ENCODE assay signal across 23 cellular contexts in the genomic region with DNA sequence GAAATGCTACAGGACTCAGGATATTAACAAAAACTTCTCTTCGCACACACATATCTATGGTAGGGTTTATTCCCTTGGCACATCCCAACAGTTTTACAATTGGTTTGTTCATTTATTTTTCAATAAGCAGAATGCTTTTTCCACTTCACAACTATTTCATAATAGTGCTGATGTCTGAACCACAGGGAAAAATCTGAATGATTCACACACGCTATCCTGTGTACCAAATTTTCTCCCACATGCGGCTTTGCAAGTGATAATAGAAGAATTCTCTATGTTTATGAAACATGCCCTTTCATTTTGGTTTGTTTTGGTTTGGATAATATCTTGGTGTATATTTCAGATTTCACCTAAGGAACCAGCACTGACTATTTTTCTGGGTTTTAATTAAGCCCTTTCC.
A peak's percentile ranks its signal among the peaks of the same experiment; 100 is the strongest.
DNase-seq lines count a peak whose midpoint lies in the region; ATAC-seq and TF ChIP-seq lines count a peak whose summit lies in the region.
"Had no signal": no experiment of that assay in that cellular context is flagged by ENCODE, and none has a peak within 500 bp of the region (broad histone marks: within the 10 kb centered on the region; RNA-seq: fewer than 3 reads in every experiment).

No MANE protein-coding gene starts in this region.

- DNase-seq in GM04503 (ENCODE audit: low read depth) (peak; percentile 18), brain microvascular endothelial cell (peak; percentile 31), fibroblast of pulmonary artery (ENCODE audit: low read depth) (peak; percentile 13), NCI-H446 treated with DMSO at 0.1 percent for 48 hours (lab: John Stamatoyannopoulos, UW) (no peak), HT-29 (ENCODE audit: low spot score) (no peak)
- DNase-seq in naive thymus-derived CD8-positive, alpha-beta T cell, result no peak
- DNase-seq: Calu3; CD8-positive, alpha-beta memory T cell; DMS153; EL; GF-D8; H7; HFFc6; Karpas-422; MV-4-11; NCI-H2029 treated with DMSO at 0.1 percent for 48 hours; NCI-H345; NCI-H526; OCI-M1; SJCRH30 had no signal

- H3K4me3 ChIP-seq in brain microvascular endothelial cell (ENCODE audit: low read depth, low read length), result no peak overlapping the region
- no peak overlapping the region for H3K4me3 ChIP-seq in fibroblast of pulmonary artery (replicated peaks; ENCODE audit: low read depth, low read length)
- H3K4me3 ChIP-seq: GM12878, SJCRH30 had no signal

- H3K36me3 Mint-ChIP-seq in naive thymus-derived CD8-positive, alpha-beta T cell, result no peaks in the 10 kb centered on the region
- H3K36me3 Mint-ChIP-seq: CD8-positive, alpha-beta memory T cell had no signal

- no peaks in the 10 kb centered on the region for H3K36me3 ChIP-seq in brain microvascular endothelial cell (replicated peaks)
- H3K36me3 ChIP-seq: SJCRH30 had no signal

- H3K27me3 Mint-ChIP-seq in naive thymus-derived CD8-positive, alpha-beta T cell, result no peaks in the 10 kb centered on the region
- H3K27me3 Mint-ChIP-seq: CD8-positive, alpha-beta memory T cell had no signal

- peaks cover 0 to 12% (median 2%) of the 10 kb centered on the region in 9 donors for H3K9me3 Mint-ChIP-seq in naive thymus-derived CD8-positive, alpha-beta T cell
- H3K9me3 Mint-ChIP-seq: HFFc6 had no signal

- POLR2A ChIA-PET in naive thymus-derived CD8-positive, alpha-beta T cell (lab: Charles Lee), result no interaction called here

- no peak overlapping the region for H3K4me3 Mint-ChIP-seq in naive thymus-derived CD8-positive, alpha-beta T cell
- H3K4me3 Mint-ChIP-seq: CD8-positive, alpha-beta memory T cell; HFFc6 had no signal

- H3K27ac Mint-ChIP-seq in naive thymus-derived CD8-positive, alpha-beta T cell, result no peak overlapping the region
- H3K27ac Mint-ChIP-seq: CD8-positive, alpha-beta memory T cell; HFFc6 had no signal

- H3K4me1 Mint-ChIP-seq in naive thymus-derived CD8-positive, alpha-beta T cell, result no peaks in the 10 kb centered on the region
- H3K4me1 Mint-ChIP-seq: CD8-positive, alpha-beta memory T cell had no signal

- no peaks in the 10 kb centered on the region for H3K27me3 ChIP-seq in brain microvascular endothelial cell (replicated peaks)
- H3K27me3 ChIP-seq: SJCRH30 had no signal

- no peak for TF ChIP-seq CTCF in brain microvascular endothelial cell (IDR thresholded peaks at IDR 0.05; ENCODE audit: low read depth, low read length, missing control alignments)
- TF ChIP-seq CTCF in fibroblast of pulmonary artery (IDR thresholded peaks at IDR 0.05; ENCODE audit: low read length, missing control alignments), result no peak

- in situ Hi-C loops in brain microvascular endothelial cell (cut with HindIII; ENCODE audit: low pct_ligation_motif_present, low sequenced_read_pairs), result no loop called here

- no peak overlapping the region for H3K27ac ChIP-seq in brain microvascular endothelial cell
- H3K27ac ChIP-seq: C4-2B, SJCRH30 had no signal

- ATAC-seq in HG03432 (IDR thresholded peaks at IDR 0.05; ENCODE audit: unreplicated experiment), result no peak
- ATAC-seq in naive thymus-derived CD8-positive, alpha-beta T cell, result no peak
- ATAC-seq: GM12878 had no signal

Comparison
In these comparisons a context has a peak if more than half of its experiments do, and no peak if none do; other contexts are left out.
1. DNase-seq: peak in GM04503 (single experiment), brain microvascular endothelial cell (single experiment) and fibroblast of pulmonary artery (single experiment); none in naive thymus-derived CD8-positive, alpha-beta T cell (0 of 10), NCI-H446 treated with DMSO at 0.1 percent for 48 hours (single experiment) and HT-29 (single experiment).